Comparison of ENCODE assay signal across 8 cellular contexts in genomic region chr15:43186003-43186353, GRCh38. TPM values are rescaled to one million over a fixed set of nuclear protein-coding genes. Genes with fewer than 3 reads are reported as not detected.
A peak's percentile ranks its signal among the peaks of the same experiment; 100 is the strongest.
DNase-seq lines count a peak whose midpoint lies in the region; ATAC-seq and TF ChIP-seq lines count a peak whose summit lies in the region.

No MANE protein-coding gene starts in this region.

- H3K27ac ChIP-seq in Peyer's patch (peak overlapping the region; percentile 90 to 99 (median 97)), endodermal cell (ENCODE audit: low read depth, low read length) (no peak overlapping the region)

- intact Hi-C loops in natural killer cell (cut with micrococcal nuclease): loop anchor here (5.0 kb wide), 1 partner anchor 79 kb away; the partner anchor contains the start of gene UBR1

- no peaks in the 10 kb centered on the region for H3K9me3 ChIP-seq in Peyer's patch
- no peaks in the 10 kb centered on the region for H3K9me3 ChIP-seq in endodermal cell (ENCODE audit: control insufficient read depth, low read length)

- no peak for TF ChIP-seq POLR2A in Peyer's patch (IDR thresholded peaks at IDR 0.05)

- TF ChIP-seq CTCF in GM10266 (IDR thresholded peaks at IDR 0.05; ENCODE audit: control insufficient read depth, insufficient read depth, low read depth, missing control alignments) (no peak), HFFc6 (IDR thresholded peaks at IDR 0.05) (no peak; the same call in 1 of the 2 replicates), Peyer's patch (IDR thresholded peaks at IDR 0.05) (no peak), endodermal cell (conservative IDR thresholded peaks at IDR 0.05) (no peak), natural killer cell (IDR thresholded peaks at IDR 0.05) (peak; percentile 4)

- WGBS in endodermal cell (ENCODE audit: insufficient coverage in 1 of 2, insufficient read length in 1 of 2), 2 experiments: 1 to 3% methylated on average over 10 to 13 of the region's 13 CpGs

- H3K4me1 Mint-ChIP-seq in HFFc6 (ENCODE audit: low read depth) (peaks cover 24% of the 10 kb centered on the region), endodermal cell (peaks cover 2% of the 10 kb centered on the region), natural killer cell (peaks cover 35 to 49% of the 10 kb centered on the region in 2 donors)

- peaks cover 6% of the 10 kb centered on the region for H3K36me3 Mint-ChIP-seq in HFFc6 (ENCODE audit: low read depth)
- peaks cover 15% of the 10 kb centered on the region for H3K36me3 Mint-ChIP-seq in endodermal cell (ENCODE audit: low read depth)
- peaks cover 6% of the 10 kb centered on the region for H3K36me3 Mint-ChIP-seq in natural killer cell

- ATAC-seq in natural killer cell (peak; percentile 9 to 27 (median 21)), GM21381 (IDR thresholded peaks at IDR 0.05; ENCODE audit: unreplicated experiment) (no peak)

- H3K9me3 Mint-ChIP-seq in HFFc6 (no peaks in the 10 kb centered on the region), endodermal cell (no peaks in the 10 kb centered on the region), natural killer cell (no peaks in the 10 kb centered on the region)

- DNase-seq in GM10266 (ENCODE audit: extremely low spot score): peak; percentile 59
- no peak for DNase-seq in HFFc6
- DNase-seq in Peyer's patch: peak in 1 of 3 donors; percentile 55
- no peak for DNase-seq in endodermal cell
- DNase-seq in natural killer cell: no peak
- DNase-seq in SKM-1 treated with dmso at 0.1 percent for 144 hours (lab: John Stamatoyannopoulos, UW; ENCODE audit: unreplicated experiment): no peak
- DNase-seq in SKM-1 (lab: John Stamatoyannopoulos, UW; ENCODE audit: unreplicated experiment): no peak

- H3K27me3 ChIP-seq in Peyer's patch (no peaks in the 10 kb centered on the region), endodermal cell (ENCODE audit: control insufficient read depth, insufficient read depth, low read length, poor library complexity, severe bottlenecking) (no peaks in the 10 kb centered on the region)

- H3K4me3 Mint-ChIP-seq in HFFc6 (peak overlapping the region; percentile 96), endodermal cell (peak overlapping the region; percentile 81), natural killer cell (peak overlapping the region; percentile 93)

- H3K36me3 ChIP-seq in Peyer's patch (peaks cover 0 to 39% (median 0%) of the 10 kb centered on the region in 3 donors), endodermal cell (ENCODE audit: control insufficient read depth, insufficient read depth, low read length) (peaks cover 18% of the 10 kb centered on the region)

- H3K27ac Mint-ChIP-seq in HFFc6 (peak overlapping the region; percentile 82), endodermal cell (peak overlapping the region; percentile 56), natural killer cell (peak overlapping the region; percentile 91 to 96)

- H3K4me3 ChIP-seq in Peyer's patch: peak overlapping the region; percentile 71 to 95 (median 84)
- peak overlapping the region; percentile 94 for H3K4me3 ChIP-seq in endodermal cell (ENCODE audit: low read length)

- H3K4me1 ChIP-seq in Peyer's patch: peaks cover 0 to 12% (median 3%) of the 10 kb centered on the region in 4 donors
- peaks cover 2% of the 10 kb centered on the region for H3K4me1 ChIP-seq in endodermal cell (ENCODE audit: control insufficient read depth, insufficient read depth, low read length)

- peak overlapping the region; percentile 57 for H3K9ac ChIP-seq in endodermal cell (ENCODE audit: extremely low read depth, low read length, poor library complexity, severe bottlenecking)

- H3K27me3 Mint-ChIP-seq in HFFc6 (ENCODE audit: insufficient read depth): no peaks in the 10 kb centered on the region
- H3K27me3 Mint-ChIP-seq in endodermal cell (ENCODE audit: insufficient read depth): no peaks in the 10 kb centered on the region
- no peaks in the 10 kb centered on the region for H3K27me3 Mint-ChIP-seq in natural killer cell (ENCODE audit: low read depth in 2 of 2)

RNA-seq across cellular contexts. Expression of gene CCNDBP1, which starts 0.8 kb away (rescaled TPM):
- 10 to 100 TPM; 50.9 to 60.7 (median 57.2) TPM for total RNA-seq in HFFc6 (2021; fragmentation: NEBNext Ultra II Directional; extraction: Animal tissue kit (Norgen Biotek cat#: 25700))
- 10 to 100 TPM; 73.0 to 95.1 (median 83.5) TPM for total RNA-seq in Peyer's patch
- total RNA-seq in endodermal cell: 10 to 100 TPM; 25.7 to 43.5 TPM
- 38.2 TPM for polyA plus RNA-seq in endodermal cell (2013, experiment 1 of 2)
- polyA plus RNA-seq in endodermal cell (2013, experiment 2 of 2): 33.9 TPM
- 100 to 1,000 TPM; 120 to 150 (median 129) TPM for total RNA-seq in natural killer cell

RNA-seq across cellular contexts. Expression of gene EPB42, which starts 34.8 kb away (rescaled TPM):
- total RNA-seq in HFFc6 (2021; fragmentation: NEBNext Ultra II Directional; extraction: Animal tissue kit (Norgen Biotek cat#: 25700)): not detected
- total RNA-seq in Peyer's patch: not detected
- not detected for total RNA-seq in endodermal cell
- polyA plus RNA-seq in endodermal cell (2013, experiment 1 of 2): not detected
- polyA plus RNA-seq in endodermal cell (2013, experiment 2 of 2): not detected
- total RNA-seq in natural killer cell: not detected

RNA-seq across cellular contexts. Expression of gene TMEM62, which starts 52.6 kb away (rescaled TPM):
- total RNA-seq in HFFc6 (2021; fragmentation: NEBNext Ultra II Directional; extraction: Animal tissue kit (Norgen Biotek cat#: 25700)): 10 to 100 TPM in 4 of 6 experiments, 1 to 10 TPM in 2; 8.2 to 12.1 (median 11.2) TPM
- total RNA-seq in Peyer's patch (10 to 100 TPM; 43.3 to 87.5 (median 57.0) TPM), endodermal cell (10 to 100 TPM in 1 of 2 donors, 1 to 10 TPM in 1; 8.1 to 10.2 TPM), natural killer cell (10 to 100 TPM; 39.4 to 43.8 (median 40.8) TPM)
- polyA plus RNA-seq in endodermal cell (2013, experiment 1 of 2): 4.8 TPM
- polyA plus RNA-seq in endodermal cell (2013, experiment 2 of 2): 4.4 TPM
